8 cellular contexts compared by ENCODE assay signal in genomic region chrX:118974088-118974907, GRCh38. TPM values are rescaled to one million over a fixed set of nuclear protein-coding genes. Genes with fewer than 3 reads are reported as not detected.
DNase-seq lines count a peak whose midpoint lies in the region; ATAC-seq, FAIRE-seq and TF ChIP-seq lines count a peak whose summit lies in the region.

Gene LONRF3, plus strand, starts transcription at chrX:118974618. Its CDS starts 163 bp downstream, at chrX:118974781.

- H3K4me2 ChIP-seq in K562 (ENCODE audit: insufficient read depth, low read length) = peak within 1 kb of the TSS; percentile 81

- FAIRE-seq in K562 (lab: Jason Lieb, UNC) = no peak

- H3K36me3 Mint-ChIP-seq in T-helper 2 cell treated with Interferon-gamma antibody and Interleukin-4, amounts not matched to agents 5 μg/mL and 100 μg/mL, for 36 hours (ENCODE audit: low read depth) = peaks cover 2% of the 10 kb centered on the region

- H3K36me3 ChIP-seq in K562 (ENCODE audit: control insufficient read depth, insufficient read depth, low read length) = peaks cover 13% of the 10 kb centered on the region; the same call in 1 of the 3 replicates
- no peaks in the 10 kb centered on the region for H3K36me3 ChIP-seq in iPS DF 6.9 (ENCODE audit: control insufficient read depth, insufficient read depth, low read length)

- WGBS in K562 (ENCODE audit: insufficient coverage, low coverage, missing lambda C conversion rate) = 36% methylated on average over 29 of the region's 45 CpGs
- no CpG with 5 or more reads among the region's 45 CpGs for WGBS in iPS DF 6.9 (ENCODE audit: insufficient coverage, insufficient read length)

- H3K27me3 Mint-ChIP-seq in T-helper 2 cell treated with Interferon-gamma antibody and Interleukin-4, amounts not matched to agents 5 μg/mL and 100 μg/mL, for 36 hours (ENCODE audit: low read depth) = peaks cover 58% of the 10 kb centered on the region

- H3K9me1 ChIP-seq in K562 (ENCODE audit: control insufficient read depth, insufficient read depth, low read length) = no peaks in the 10 kb centered on the region

- peak; percentile 54; the same call in 1 of the 2 replicates for TF ChIP-seq POLR2A in K562 (conservative IDR thresholded peaks at IDR 0.05)

- H3K79me2 ChIP-seq in K562 (ENCODE audit: control insufficient read depth, insufficient read depth, low read length) = peaks cover 38% of the 10 kb centered on the region

- CTCF ChIA-PET in K562 (lab: Yijun Ruan, JAX; ENCODE audit: low intra/inter-chr PET ratio) = no interaction called here

- no TSS peak for BruUV-seq in K562 (replicated peaks; lab: Mats Ljungman, UMichigan)

- in situ Hi-C loops in K562 (cut with MboI) = no loop called here

- no peak for TF ChIP-seq RAD21 in K562 (CRISPR knock-in tag; conservative IDR thresholded peaks at IDR 0.05 in 1 of 2, IDR thresholded peaks at IDR 0.05 in 1 of 2)

- H3K9ac ChIP-seq in K562 (ENCODE audit: insufficient read depth in 1 of 2, low read depth in 2 of 2, low read length in 2 of 2) = peak within 1 kb of the TSS; percentile 87 to 92

- TF ChIP-seq CTCF in C4-2B (conservative IDR thresholded peaks at IDR 0.05) = no peak
- no peak for TF ChIP-seq CTCF in K562 (IDR thresholded peaks at IDR 0.05 in 2 of 3, conservative IDR thresholded peaks at IDR 0.05 in 1 of 3; ENCODE audit: insufficient read depth in 2 of 3, low read depth in 1 of 3, low read length in 3 of 3)

- H3K9me3 ChIP-seq in K562 (replicated peaks; ENCODE audit: control insufficient read depth, insufficient read depth, low read depth, low read length) (no peaks in the 10 kb centered on the region), iPS DF 6.9 (ENCODE audit: control insufficient read depth, insufficient read depth, low read length) (no peaks in the 10 kb centered on the region)

- H3K27ac ChIP-seq in C4-2B (peak within 1 kb of the TSS; percentile 69), K562 (ENCODE audit: extremely low read depth, low read depth, low read length) (peak within 1 kb of the TSS; percentile 87), iPS DF 6.9 (ENCODE audit: low read length) (no peak within 1 kb of the TSS)

- intact Hi-C loops in K562 (cut with micrococcal nuclease) (no loop called here), sciatic nerve (cut with DNase I) (no loop called here)

- no peak for TF ChIP-seq EP300 in K562 (IDR thresholded peaks at IDR 0.05; ENCODE audit: low read length)

- H3K4me1 Mint-ChIP-seq in T-helper 2 cell treated with Interferon-gamma antibody and Interleukin-4, amounts not matched to agents 5 μg/mL and 100 μg/mL, for 36 hours (ENCODE audit: low read depth) = peaks cover 7% of the 10 kb centered on the region

- H3K4me1 ChIP-seq in K562 (replicated peaks in 1 of 2; ENCODE audit: control insufficient read depth in 2 of 2, insufficient read depth in 2 of 2, low read length in 2 of 2) (peaks cover 5 to 38% of the 10 kb centered on the region in 2 experiments; a peak in 3 of 5 replicates), iPS DF 6.9 (ENCODE audit: control insufficient read depth, insufficient read depth, low read length) (0 out of 2 replicates have a peak, but pooled peaks cover 1% of the 10 kb centered on the region)

- H2AFZ ChIP-seq in K562 (ENCODE audit: low read depth, low read length) = peak within 1 kb of the TSS; percentile 87

- no peaks in the 10 kb centered on the region for H3K9me3 Mint-ChIP-seq in T-helper 2 cell treated with Interferon-gamma antibody and Interleukin-4, amounts not matched to agents 5 μg/mL and 100 μg/mL, for 36 hours

- DNase-seq in HUDEP-2 (lab: John Stamatoyannopoulos, UW; ENCODE audit: unreplicated experiment in 76 of 76) (peak in 63 of 76 experiments; percentile 0 to 52 (median 29)), K562 (ENCODE audit: extremely low read depth in 1 of 4, low spot score in 3 of 4) (peak; percentile 37 to 60 (median 40)), iPS DF 6.9 (ENCODE audit: low read depth, low spot score) (no peak), sciatic nerve (ENCODE audit: low spot score) (peak; percentile 87), OCI-M1 (lab: John Stamatoyannopoulos, UW) (no peak)
- DNase-seq in T-helper 2 cell treated with Interferon-gamma antibody and Interleukin-4, amounts not matched to agents 5 μg/mL and 100 μg/mL, for 36 hours (ENCODE audit: low spot score) = no peak

- H3K27ac Mint-ChIP-seq in T-helper 2 cell treated with Interferon-gamma antibody and Interleukin-4, amounts not matched to agents 5 μg/mL and 100 μg/mL, for 36 hours = peak within 1 kb of the TSS; percentile 68

- no peaks in the 10 kb centered on the region for H4K20me1 ChIP-seq in K562 (replicated peaks; ENCODE audit: control insufficient read depth, insufficient read depth, low read length)

- POLR2A ChIA-PET in K562 (lab: Yijun Ruan, JAX) = interaction anchor here (0.7 kb wide), 1 partner anchor 1142 kb away, joined by 3 read pairs; no protein-coding TSS in a partner anchor

- H3K4me3 ChIP-seq in K562 (peak within 1 kb of the TSS; percentile 52), iPS DF 6.9 (ENCODE audit: low read length) (peak within 1 kb of the TSS; percentile 9; the same call in 1 of the 2 replicates)

- H3K4me3 Mint-ChIP-seq in T-helper 2 cell treated with Interferon-gamma antibody and Interleukin-4, amounts not matched to agents 5 μg/mL and 100 μg/mL, for 36 hours = peak within 1 kb of the TSS; percentile 88

- ATAC-seq in K562 = peak; percentile 37
- peak; percentile 85 for ATAC-seq in sciatic nerve
- no peak for ATAC-seq in GM18873 (IDR thresholded peaks at IDR 0.05; ENCODE audit: low FRiP score, unreplicated experiment)

- peaks cover 0 to 4% of the 10 kb centered on the region in 2 experiments; a peak in 1 of 5 replicates for H3K27me3 ChIP-seq in K562 (ENCODE audit: control insufficient read depth in 2 of 2, insufficient read depth in 2 of 2, low read length in 2 of 2)
- H3K27me3 ChIP-seq in iPS DF 6.9 (ENCODE audit: control insufficient read depth, insufficient read depth, low read length) = peaks cover 69% of the 10 kb centered on the region

TF ChIP-seq in K562, 482 proteins besides CTCF, POLR2A, EP300 and RAD21 (continues in another document):
- TF ChIP-seq NR4A1 (CRISPR knock-in tag; IDR thresholded peaks at IDR 0.05) (no peak), NR4A1 (tag; IDR thresholded peaks at IDR 0.05) (no peak), TFAP4 (CRISPR knock-in tag; IDR thresholded peaks at IDR 0.05; ENCODE audit: borderline replicate concordance) (no peak), CLOCK (CRISPR knock-in tag; IDR thresholded peaks at IDR 0.05; ENCODE audit: borderline replicate concordance) (no peak)

RNA-seq across cellular contexts. Expression of gene LONRF3, which starts in this region (rescaled TPM):
- 24.1 and 26.9 TPM in 2 replicates for total RNA-seq in K562 (2011; cell fraction: chromatin; rRNA removed; ENCODE audit: low replicate concordance)
- 16.5 and 16.6 TPM in 2 replicates for total RNA-seq in K562 (2011; cell fraction: nucleolus; rRNA removed)
- 14.7 and 16.6 TPM in 2 replicates for total RNA-seq in K562 (2011; cell fraction: nucleoplasm; rRNA removed)
- total RNA-seq in K562 (2014; rRNA removed) (10.3 and 10.6 TPM in 2 replicates), K562 (2014; rRNA removed; fragmentation: Illumina TruSeq; extraction: Trizol) (10.9 and 11.2 TPM in 2 replicates), K562 (2015; rRNA removed; fragmentation: Illumina TruSeq; extraction: Trizol) (4.4 and 5.2 TPM in 2 replicates), K562 (2021) (9.4 and 10.1 TPM in 2 replicates), sciatic nerve (5.9 TPM)
- polyA plus RNA-seq in K562 (2011; rRNA removed) (13.3 and 22.0 TPM in 2 replicates), K562 (2014; fragmentation: Illumina TruSeq; extraction: Trizol) (8.7 and 8.9 TPM in 2 replicates), K562 (2014; fragmentation: Nextera tagmentation; extraction: Ambion mirVana) (1 to 10 TPM; 1.3 to 1.4 TPM), K562 (2014; rRNA removed) (4.8 and 8.7 TPM in 2 replicates)
- polyA plus RNA-seq in K562 (2011; cell fraction: cytosol; rRNA removed) = 8.5 and 10.3 TPM in 2 replicates
- 13.2 and 19.5 TPM in 2 replicates for polyA plus RNA-seq in K562 (2011; cell fraction: nucleus; rRNA removed)
- polyA plus RNA-seq in K562 (2012) = 5.1 and 5.7 TPM in 2 replicates
- 26.7 and 41.6 TPM in 2 replicates for polyA minus RNA-seq in K562 (2011; rRNA and poly(A)+ RNA removed)
- 10.6 and 15.7 TPM in 2 replicates for polyA minus RNA-seq in K562 (2011; cell fraction: cytosol; rRNA and poly(A)+ RNA removed)
- 17.9 and 19.1 TPM in 2 replicates for polyA minus RNA-seq in K562 (2011; cell fraction: nucleus; rRNA and poly(A)+ RNA removed)

Comparison
In these comparisons a context has a peak if more than half of its experiments do, and no peak if none do; other contexts are left out.
1. DNase-seq: peak in HUDEP-2 (63 of 76), K562 (4 of 4) and sciatic nerve (single experiment); none in T-helper 2 cell treated with Interferon-gamma antibody and Interleukin-4, amounts not matched to agents 5 μg/mL and 100 μg/mL, for 36 hours (single experiment), iPS DF 6.9 (single experiment) and OCI-M1 (single experiment).